4 cellular contexts compared by ENCODE assay signal in genomic region chr16:33824736-33825135, GRCh38.
DNase-seq lines count a peak whose midpoint lies in the region; ATAC-seq and TF ChIP-seq lines count a peak whose summit lies in the region.
"Not testable (repeated sequence)": the region's sequence is repeated elsewhere in the genome, so short reads cannot be mapped to it uniquely, and the experiment has no call there.

No MANE protein-coding gene starts in this region.

- not testable (repeated sequence) for H3K4me3 Mint-ChIP-seq in chondrocyte (ENCODE audit: unreplicated experiment)

- H3K36me3 ChIP-seq in lower lobe of right lung, sigmoid colon: not testable (repeated sequence)

- intact Hi-C loops in left cardiac atrium (cut with DNase I); lower lobe of right lung (cut with DNase I); sigmoid colon (cut with DNase I): not testable (repeated sequence)

- TF ChIP-seq EP300 in sigmoid colon (IDR thresholded peaks at IDR 0.05) = not testable (repeated sequence)

- not testable (repeated sequence) for H3K27ac ChIP-seq in lower lobe of right lung, sigmoid colon

- TF ChIP-seq POLR2A in sigmoid colon (IDR thresholded peaks at IDR 0.05) = not testable (repeated sequence)

- DNase-seq in chondrocyte (ENCODE audit: low spot score) (peak; percentile 69), left cardiac atrium (peak; percentile 2), lower lobe of right lung (peak; percentile 24), sigmoid colon (peak; percentile 39)

- not testable (repeated sequence) for ATAC-seq in left cardiac atrium, lower lobe of right lung

- not testable (repeated sequence) for H3K4me1 Mint-ChIP-seq in chondrocyte (ENCODE audit: low read depth)

- H3K9me3 ChIP-seq in lower lobe of right lung, sigmoid colon: not testable (repeated sequence)

- TF ChIP-seq CTCF in chondrocyte (IDR thresholded peaks at IDR 0.05); lower lobe of right lung (IDR thresholded peaks at IDR 0.05); sigmoid colon (IDR thresholded peaks at IDR 0.05): not testable (repeated sequence)

- not testable (repeated sequence) for H3K27me3 Mint-ChIP-seq in chondrocyte (ENCODE audit: low read depth)

- H3K36me3 Mint-ChIP-seq in chondrocyte (ENCODE audit: low read depth) = not testable (repeated sequence)

- H3K4me1 ChIP-seq in lower lobe of right lung, sigmoid colon: not testable (repeated sequence)

- not testable (repeated sequence) for H3K4me3 ChIP-seq in lower lobe of right lung, sigmoid colon

- not testable (repeated sequence) for H3K27me3 ChIP-seq in lower lobe of right lung (ENCODE audit: low read depth); sigmoid colon

- not testable (repeated sequence) for H3K9me3 Mint-ChIP-seq in chondrocyte (ENCODE audit: low read depth)

- not testable (repeated sequence) for H3K27ac Mint-ChIP-seq in chondrocyte (ENCODE audit: unreplicated experiment)

- 88 to 89% methylated on average over 18 of the region's 25 CpGs for WGBS in sigmoid colon, 2 donors

Comparison
In these comparisons a context has a peak if more than half of its experiments do, and no peak if none do; other contexts are left out.
1. DNase-seq: peak in every context shown above with its lines; median percentile 69 in chondrocyte; 39 in sigmoid colon; 24 in lower lobe of right lung; 2 in left cardiac atrium.